Comparison of ENCODE assay signal across 14 cellular contexts in genomic region chr12:27614866-27615265, GRCh38.
"Had no signal": no experiment of that assay in that cellular context is flagged by ENCODE, and none has a peak within 500 bp of the region (broad histone marks: within the 10 kb centered on the region; RNA-seq: fewer than 3 reads in every experiment).

No MANE protein-coding gene starts in this region.

- H3K27me3 ChIP-seq: colonic mucosa, spleen, upper lobe of left lung had no signal

- H3K9me3 Mint-ChIP-seq: naive thymus-derived CD4-positive, alpha-beta T cell had no signal

- DNase-seq: activated CD4-positive, alpha-beta T cell treated with anti-CD3 and anti-CD28 coated beads for 4 hours; activated CD8-positive, alpha-beta memory T cell treated with anti-CD3 and anti-CD28 coated beads, Interleukin-2, amount 50 U/mL, for 48 hours; activated CD8-positive, alpha-beta T cell treated with anti-CD3 and anti-CD28 coated beads, Interleukin-2, amount 10 ng/mL, durations not matched to agents 7 days and 5 days; activated naive CD4-positive, alpha-beta T cell treated with Interleukin-2 at 50 U/mL for 16 hours; colonic mucosa; effector CD4-positive, alpha-beta T cell; naive thymus-derived CD4-positive, alpha-beta T cell; posterior cingulate gyrus; right cardiac atrium; spleen; stimulated activated CD4-positive, alpha-beta T cell treated with anti-CD3 and anti-CD28 coated beads, Interleukin-1b, Interleukin-23, amount 100 ng/mL, for 48 hours; stimulated activated naive CD4-positive, alpha-beta T cell had no signal

- H3K4me3 Mint-ChIP-seq: activated CD8-positive, alpha-beta T cell treated with anti-CD3 and anti-CD28 coated beads, Interleukin-2, amount 10 ng/mL, durations not matched to agents 7 days and 5 days; naive thymus-derived CD4-positive, alpha-beta T cell had no signal

- H3K4me3 ChIP-seq: colonic mucosa, spleen, upper lobe of left lung had no signal

- H3K4me1 ChIP-seq: colonic mucosa had no signal

- H3K9me3 ChIP-seq: colonic mucosa, spleen, upper lobe of left lung had no signal

- H3K27ac Mint-ChIP-seq: activated CD8-positive, alpha-beta T cell treated with anti-CD3 and anti-CD28 coated beads, Interleukin-2, amount 10 ng/mL, durations not matched to agents 7 days and 5 days; naive thymus-derived CD4-positive, alpha-beta T cell had no signal

- H3K27ac ChIP-seq: colonic mucosa, spleen, VCaP had no signal

- H3K36me3 ChIP-seq: colonic mucosa, spleen, upper lobe of left lung had no signal

- ATAC-seq: activated CD8-positive, alpha-beta T cell treated with anti-CD3 and anti-CD28 coated beads, Interleukin-2, amount 10 ng/mL, durations not matched to agents 7 days and 5 days; naive thymus-derived CD4-positive, alpha-beta T cell; right cardiac atrium had no signal
